ENCODE assay signal across 8 cellular contexts in the genomic region with DNA sequence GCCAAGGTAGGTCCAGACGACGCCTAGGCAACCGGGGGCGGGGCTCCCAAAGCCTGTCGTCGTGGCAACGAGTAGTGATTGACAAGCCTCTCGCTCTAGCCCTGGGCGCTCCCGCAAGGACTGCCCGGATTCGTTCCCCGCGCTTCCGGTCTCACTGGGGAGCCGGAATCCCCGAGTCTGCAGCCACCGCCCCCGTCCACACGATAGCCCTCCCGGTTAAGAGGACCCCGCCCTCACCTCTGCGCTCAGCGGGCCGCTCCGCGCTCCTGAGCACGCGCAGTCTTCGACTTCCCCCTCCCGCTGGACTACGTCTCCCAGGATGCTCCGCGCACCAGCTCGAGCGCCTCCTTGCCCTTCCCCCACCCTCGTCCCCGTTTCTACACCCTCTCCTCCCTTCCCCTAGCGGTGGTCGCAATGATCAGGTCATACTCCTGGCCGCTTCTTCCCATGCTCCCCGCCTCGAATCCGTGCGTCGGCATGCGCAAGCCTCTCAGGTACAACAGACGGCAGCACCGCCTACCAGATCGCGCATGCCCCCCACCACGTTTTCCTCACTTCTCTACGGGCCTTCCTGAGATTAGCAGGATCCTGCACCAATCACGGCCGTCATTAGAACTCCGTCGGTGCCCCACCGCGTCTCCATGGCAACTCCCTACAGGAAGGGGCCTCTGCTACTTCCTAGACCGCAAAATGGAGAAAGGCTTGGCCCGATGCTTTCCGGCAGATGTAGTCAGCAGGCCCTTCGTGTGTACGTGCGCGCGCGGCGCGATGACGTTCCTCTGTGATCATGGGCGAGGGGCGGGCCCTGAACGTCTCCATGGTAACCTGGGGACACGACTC. TPM values are rescaled to one million over a fixed set of nuclear protein-coding genes. Genes with fewer than 3 reads are reported as not detected.
DNase-seq lines count a peak whose midpoint lies in the region; ATAC-seq, FAIRE-seq and TF ChIP-seq lines count a peak whose summit lies in the region.

A gene (minus strand): TSS at position 518 of the 840 bp plus-strand sequence. CDS start 1,946 bp downstream, outside the sequence.

- H3K36me3 ChIP-seq in BE2C (peaks cover 9% of the 10 kb centered on the region; the same call in 1 of the 2 replicates), endothelial cell of umbilical vein (ENCODE audit: control insufficient read depth in 2 of 2, extremely low read depth in 1 of 2, insufficient read depth in 2 of 2, low read length in 2 of 2) (peaks cover 0 to 7% of the 10 kb centered on the region in 2 experiments), mucosa of rectum (ENCODE audit: control insufficient read depth in 2 of 2, insufficient read depth in 2 of 2, low read length in 2 of 2) (peaks cover 15 to 18% of the 10 kb centered on the region in 2 donors)

- DNase-seq in BE2C, result peak; percentile 100
- DNase-seq in HS-5 (ENCODE audit: low read depth), result peak; percentile 87
- DNase-seq in activated CD8-positive, alpha-beta memory T cell treated with anti-CD3 and anti-CD28 coated beads for 1 hour (ENCODE audit: extremely low read depth in 1 of 2, low read depth in 1 of 2), result peak; percentile 100
- peak; percentile 100 for DNase-seq in endothelial cell of umbilical vein (ENCODE audit: low read depth, low spot score)
- DNase-seq in stimulated activated CD8-positive, alpha-beta memory T cell treated with anti-CD3 and anti-CD28 coated beads, Interleukin-7, amount 100 ng/mL, for 1 hour (ENCODE audit: low read depth in 2 of 2), result peak; percentile 99 to 100
- no peak for DNase-seq in NCI-H2171 (lab: John Stamatoyannopoulos, UW)

- peak within 1 kb of the TSS; percentile 85 for H3K27ac ChIP-seq in endothelial cell of umbilical vein (ENCODE audit: insufficient read depth, low read depth, low read length)
- H3K27ac ChIP-seq in mucosa of rectum (ENCODE audit: low read depth in 2 of 2, low read length in 2 of 2), result peak within 1 kb of the TSS; percentile 96 to 100

- no peaks in the 10 kb centered on the region for H3K9me1 ChIP-seq in endothelial cell of umbilical vein (replicated peaks; ENCODE audit: control insufficient read depth, extremely low read depth, insufficient read depth, low read length)

- peak within 1 kb of the TSS; percentile 75 for H3K4me3 ChIP-seq in BE2C (ENCODE audit: low read depth, low read length)
- H3K4me3 ChIP-seq in endothelial cell of umbilical vein (replicated peaks in 1 of 3; ENCODE audit: insufficient read depth in 1 of 3, low read depth in 1 of 3, low read length in 3 of 3), result peak within 1 kb of the TSS; percentile 7 to 70 (median 58)
- H3K4me3 ChIP-seq in mucosa of rectum (ENCODE audit: low read length in 2 of 2), result peak within 1 kb of the TSS; percentile 79 to 96

- H3K9ac ChIP-seq in endothelial cell of umbilical vein (replicated peaks; ENCODE audit: extremely low read depth, insufficient read depth, low read length) (peak within 1 kb of the TSS; percentile 88), mucosa of rectum (ENCODE audit: low read depth in 1 of 2, low read length in 2 of 2) (peak within 1 kb of the TSS; percentile 77 to 99)

- CTCF ChIA-PET in endothelial cell of umbilical vein (lab: Charles Lee), result interaction anchor here (0.7 to 1.9 kb wide), 3 partner anchors 18 to 53 kb away, joined by 3 to 8 read pairs (median 3); a partner anchor contains a TSS

- POLR2A ChIA-PET in endothelial cell of umbilical vein (lab: Charles Lee), result no interaction called here

- H3K79me2 ChIP-seq in endothelial cell of umbilical vein (ENCODE audit: control insufficient read depth, insufficient read depth, low read length), result peaks cover 8% of the 10 kb centered on the region

- 0 out of 2 replicates have a peak, but pooled peaks have one; percentile 5 for TF ChIP-seq CTCF in BE2C (IDR thresholded peaks at IDR 0.05; ENCODE audit: low read depth, low read length)
- TF ChIP-seq CTCF in endothelial cell of umbilical vein (IDR thresholded peaks at IDR 0.05; ENCODE audit: extremely low read depth in 1 of 2, insufficient read depth in 1 of 2, low read depth in 1 of 2, low read length in 2 of 2), result peak; percentile 6 to 23

- H4K20me1 ChIP-seq in endothelial cell of umbilical vein (replicated peaks; ENCODE audit: control insufficient read depth, extremely low read depth, insufficient read depth, low read length), result no peaks in the 10 kb centered on the region

- peak within 1 kb of the TSS; percentile 94 for H3K4me2 ChIP-seq in endothelial cell of umbilical vein (ENCODE audit: insufficient read depth, low read length)

- peak; percentile 52 for ATAC-seq in GM19463 (IDR thresholded peaks at IDR 0.05; ENCODE audit: unreplicated experiment)

- dilution Hi-C loops in endothelial cell of umbilical vein (cut with MboI; ENCODE audit: extremely low pct_ligation_motif_present, low sequenced_read_pairs), result no loop called here

- no peaks in the 10 kb centered on the region for H3K9me3 ChIP-seq in BE2C
- H3K9me3 ChIP-seq in endothelial cell of umbilical vein (replicated peaks; ENCODE audit: control insufficient read depth, insufficient read depth, low read length), result no peaks in the 10 kb centered on the region
- H3K9me3 ChIP-seq in mucosa of rectum (ENCODE audit: control insufficient read depth in 2 of 2, low read length in 2 of 2), result no peaks in the 10 kb centered on the region

- H3K4me1 ChIP-seq in BE2C (no peaks in the 10 kb centered on the region; the same call in 1 of the 2 replicates), endothelial cell of umbilical vein (ENCODE audit: control insufficient read depth, extremely low read depth, insufficient read depth, low read length) (peaks cover 16% of the 10 kb centered on the region), mucosa of rectum (ENCODE audit: control insufficient read depth in 2 of 2, insufficient read depth in 2 of 2, low read length in 2 of 2) (peaks cover 15 to 22% of the 10 kb centered on the region in 2 donors)

- no peak for TF ChIP-seq POLR2A in endothelial cell of umbilical vein (IDR thresholded peaks at IDR 0.05; ENCODE audit: low read depth, low read length)

- FAIRE-seq in endothelial cell of umbilical vein (lab: Jason Lieb, UNC), result peak; percentile 100

- H2AFZ ChIP-seq in endothelial cell of umbilical vein (ENCODE audit: low read depth, low read length), result peak within 1 kb of the TSS; percentile 76

- no peaks in the 10 kb centered on the region for H3K27me3 ChIP-seq in BE2C
- H3K27me3 ChIP-seq in endothelial cell of umbilical vein (ENCODE audit: control insufficient read depth in 2 of 2, insufficient read depth in 2 of 2, low read length in 2 of 2), result no peaks in the 10 kb centered on the region
- H3K27me3 ChIP-seq in mucosa of rectum (ENCODE audit: control insufficient read depth in 2 of 2, insufficient read depth in 2 of 2, low read length in 2 of 2), result no peaks in the 10 kb centered on the region

- intact Hi-C loops in endothelial cell of umbilical vein (cut with micrococcal nuclease), result loop anchor here (1.0 kb wide), 4 partner anchors 14 to 295 kb away; a partner anchor contains a TSS

- no TSS peak for BruUV-seq in endothelial cell of umbilical vein (replicated peaks; lab: Mats Ljungman, UMichigan)

TF ChIP-seq in endothelial cell of umbilical vein, 7 proteins besides CTCF, POLR2A, EP300 and RAD21:
- TF ChIP-seq GATA2 (IDR thresholded peaks at IDR 0.05; ENCODE audit: insufficient read depth, insufficient read length, low read depth, low read length) (no peak), EZH2 (IDR thresholded peaks at IDR 0.05; ENCODE audit: borderline replicate concordance, low read depth, low read length, severe bottlenecking) (no peak), MYC (IDR thresholded peaks at IDR 0.05; ENCODE audit: low read depth, low read length) (no peak), FOS (IDR thresholded peaks at IDR 0.05; ENCODE audit: borderline replicate concordance, insufficient read depth, low read length) (peak; percentile 16), JUN (IDR thresholded peaks at IDR 0.05; ENCODE audit: borderline replicate concordance, insufficient read depth, insufficient read length, low read depth) (no peak), POLR2AphosphoS5 (IDR thresholded peaks at IDR 0.05; ENCODE audit: insufficient read depth, low read depth, low read length) (peak; percentile 84)
- TF ChIP-seq, protein P1, sequence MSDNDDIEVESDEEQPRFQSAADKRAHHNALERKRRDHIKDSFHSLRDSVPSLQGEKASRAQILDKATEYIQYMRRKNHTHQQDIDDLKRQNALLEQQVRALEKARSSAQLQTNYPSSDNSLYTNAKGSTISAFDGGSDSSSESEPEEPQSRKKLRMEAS (IDR thresholded peaks at IDR 0.05; ENCODE audit: insufficient read depth, insufficient read length), result peak; percentile 8

RNA-seq across cellular contexts. Expression of the gene that starts here (rescaled TPM):
- 49.9 TPM for polyA plus RNA-seq in BE2C (2012; ENCODE audit: insufficient read depth, insufficient read length, low read depth)
- 18.8 and 26.4 TPM in 2 replicates for total RNA-seq in endothelial cell of umbilical vein
- polyA plus RNA-seq in endothelial cell of umbilical vein, result 30.8 and 39.1 TPM in 2 replicates
- 5.7 and 9.6 TPM in 2 replicates for polyA plus RNA-seq in endothelial cell of umbilical vein (2011; cell fraction: cytosol; rRNA removed)
- polyA plus RNA-seq in endothelial cell of umbilical vein (2011; cell fraction: nucleus; rRNA removed), result 132 and 152 TPM in 2 replicates
- polyA plus RNA-seq in endothelial cell of umbilical vein (2012), result 10.1 and 10.9 TPM in 2 replicates
- 18.9 and 19.7 TPM in 2 replicates for polyA minus RNA-seq in endothelial cell of umbilical vein
- 12.1 TPM for polyA minus RNA-seq in endothelial cell of umbilical vein (2011; cell fraction: cytosol; rRNA and poly(A)+ RNA removed)
- polyA minus RNA-seq in endothelial cell of umbilical vein (2011; cell fraction: nucleus; rRNA and poly(A)+ RNA removed), result 34.9 and 36.9 TPM in 2 replicates
